ENCODE assay signal across 1 cellular context in the genomic region with DNA sequence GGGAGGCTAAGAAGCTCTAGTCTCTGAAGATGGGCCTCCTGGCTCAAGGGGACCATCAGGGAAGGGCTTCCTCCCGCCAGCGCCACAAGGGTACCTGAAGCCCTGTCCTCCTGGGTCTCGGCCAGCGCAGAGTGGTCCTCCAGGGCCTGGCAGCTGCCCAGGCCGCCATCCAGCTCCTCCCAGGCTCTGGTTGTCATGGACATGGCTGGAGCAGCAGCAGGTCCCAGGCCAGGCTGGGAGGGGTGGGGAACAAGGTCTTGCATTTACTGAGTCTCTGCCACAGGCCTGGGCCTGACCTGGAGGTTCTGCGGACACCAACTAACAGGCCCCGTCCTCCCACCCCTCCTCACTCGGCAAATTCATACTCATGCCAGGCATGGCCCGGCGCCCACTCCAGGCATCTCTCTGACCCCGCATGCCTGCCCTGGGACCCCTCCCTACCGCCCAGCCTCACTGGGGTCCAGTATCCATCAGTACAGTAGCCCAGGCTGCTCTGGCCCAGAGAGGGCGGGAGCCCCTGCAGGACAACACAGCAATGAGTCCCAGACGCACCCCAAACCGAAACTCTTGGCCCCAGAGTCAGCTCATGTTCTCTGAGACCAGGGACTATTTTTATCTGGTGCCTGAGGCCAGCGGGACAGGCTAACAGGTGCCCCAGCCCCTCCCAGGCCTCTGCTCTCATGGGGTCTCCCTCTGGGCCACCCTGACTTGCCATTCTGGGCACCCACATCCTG.
TF ChIP-seq lines count a peak whose summit lies in the region.

No MANE protein-coding gene starts in this region.

TF ChIP-seq in H1, 55 proteins besides CTCF, POLR2A, EP300 and RAD21:
- TF ChIP-seq, protein P1, sequence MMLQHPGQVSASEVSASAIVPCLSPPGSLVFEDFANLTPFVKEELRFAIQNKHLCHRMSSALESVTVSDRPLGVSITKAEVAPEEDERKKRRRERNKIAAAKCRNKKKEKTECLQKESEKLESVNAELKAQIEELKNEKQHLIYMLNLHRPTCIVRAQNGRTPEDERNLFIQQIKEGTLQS (IDR thresholded peaks at IDR 0.05; ENCODE audit: insufficient read depth, low read depth, low read length), result no peak
- TF ChIP-seq TBP (IDR thresholded peaks at IDR 0.05; ENCODE audit: low read depth, low read length) (no peak), BCL11A (IDR thresholded peaks at IDR 0.05; ENCODE audit: low read depth in 2 of 2, low read length in 2 of 2) (no peak), CHD1 (IDR thresholded peaks at IDR 0.05; ENCODE audit: low read depth, low read length) (no peak), SIRT6 (IDR thresholded peaks at IDR 0.05; ENCODE audit: low read length) (no peak)
- TF ChIP-seq, protein P2, sequence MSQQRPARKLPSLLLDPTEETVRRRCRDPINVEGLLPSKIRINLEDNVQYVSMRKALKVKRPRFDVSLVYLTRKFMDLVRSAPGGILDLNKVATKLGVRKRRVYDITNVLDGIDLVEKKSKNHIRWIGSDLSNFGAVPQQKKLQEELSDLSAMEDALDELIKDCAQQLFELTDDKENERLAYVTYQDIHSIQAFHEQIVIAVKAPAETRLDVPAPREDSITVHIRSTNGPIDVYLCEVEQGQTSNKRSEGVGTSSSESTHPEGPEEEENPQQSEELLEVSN (IDR thresholded peaks at IDR 0.05), result no peak
